Comparison of ENCODE assay signal across 20 cellular contexts in the genomic region with DNA sequence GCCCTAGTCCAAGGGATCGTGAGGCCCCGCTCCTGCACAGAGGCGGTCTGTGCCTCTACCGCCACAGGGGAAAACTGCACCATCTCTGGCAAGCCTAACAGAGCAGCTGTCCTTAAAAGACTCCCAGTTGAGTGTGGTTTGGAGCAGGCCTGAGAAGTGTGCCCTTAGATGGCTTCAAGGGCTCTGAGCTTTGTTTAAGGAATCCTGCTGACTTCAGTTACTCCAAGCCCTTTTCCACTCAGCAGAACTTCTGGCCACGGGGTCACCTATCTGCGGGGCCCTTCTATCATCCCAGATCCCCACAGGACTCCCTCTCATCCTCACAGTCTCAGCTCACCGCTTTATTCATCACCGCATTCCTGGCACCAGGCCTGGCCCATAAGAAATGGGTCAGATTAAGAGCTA.
"Had no signal": no experiment of that assay in that cellular context is flagged by ENCODE, and none has a peak within 500 bp of the region (broad histone marks: within the 10 kb centered on the region; RNA-seq: fewer than 3 reads in every experiment).

No MANE protein-coding gene starts in this region.

- H3K36me3 ChIP-seq: ascending aorta, heart left ventricle, left lung, right atrium auricular region, tibial nerve had no signal

- H3K4me3 ChIP-seq: ascending aorta, heart left ventricle, left lung, lung, right atrium auricular region, tibial nerve had no signal

- DNase-seq: activated B cell treated with CpG ODN at 0.5 μM for 24 hours; activated effector memory CD4-positive, alpha-beta T cell treated with Interleukin-2 at 50 U/mL for 16 hours; activated naive CD4-positive, alpha-beta T cell treated with Interleukin-2 at 50 U/mL for 16 hours; activated T-cell treated with anti-CD3 and anti-CD28 coated beads for 4 hours; activated T-cell treated with anti-CD3 and anti-CD28 coated beads, Interleukin-2, amount 50 U/mL, for 72 hours; central memory CD4-positive, alpha-beta T cell; foreskin keratinocyte; hypothalamus; left lung; mesendoderm; naive B cell; nephron progenitor cell; stimulated activated CD4-positive, alpha-beta T cell treated with anti-CD3 and anti-CD28 coated beads, Interleukin-2, amount 100 ng/mL, for 48 hours; T-helper 1 cell had no signal

- H2AFZ ChIP-seq: parathyroid adenoma had no signal

- H3K4me1 ChIP-seq: ascending aorta, foreskin keratinocyte, left lung, parathyroid adenoma, right atrium auricular region, tibial nerve had no signal

- H3K27me3 ChIP-seq: ascending aorta, foreskin keratinocyte, right atrium auricular region, tibial nerve had no signal

- H3K79me2 ChIP-seq: parathyroid adenoma had no signal

- H3K9me3 ChIP-seq: ascending aorta, heart left ventricle, left lung, right atrium auricular region, tibial nerve had no signal

- H3K27ac ChIP-seq: ascending aorta, foreskin keratinocyte, left lung, parathyroid adenoma, right atrium auricular region, tibial nerve had no signal

- H3K9ac ChIP-seq: parathyroid adenoma had no signal
